In the genomic region with DNA sequence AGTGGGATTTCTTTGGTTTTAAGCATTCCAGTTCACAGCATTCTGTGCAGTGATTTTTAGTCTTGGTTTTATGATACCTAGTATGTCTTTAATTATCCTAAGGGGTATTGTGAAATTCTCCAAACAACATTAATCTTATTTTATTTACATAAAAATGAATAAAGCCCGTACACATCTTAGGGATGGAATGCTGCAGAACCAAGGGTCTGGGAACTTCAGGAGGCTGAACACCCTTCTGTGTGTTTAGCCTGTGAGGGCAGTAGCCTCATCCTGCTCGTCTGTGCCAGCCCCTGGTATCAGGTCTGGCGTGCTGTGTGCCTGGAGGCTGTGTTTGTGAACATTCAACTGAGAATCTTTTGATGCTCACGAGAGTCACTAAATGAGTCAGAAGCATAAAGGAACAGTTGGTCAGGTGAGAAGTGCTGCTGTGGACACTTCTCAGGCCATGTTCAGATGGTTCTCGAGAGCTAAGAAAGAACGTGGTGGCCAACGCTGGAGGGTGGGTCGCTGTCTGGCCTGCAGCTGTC, we compare ENCODE assay signal across 1 cellular context.
A peak's percentile ranks its signal among the peaks of the same experiment; 100 is the strongest.
TF ChIP-seq lines count a peak whose summit lies in the region.

No MANE protein-coding gene starts in this region.

TF ChIP-seq in IMR-90, 13 proteins besides CTCF, POLR2A, EP300 and RAD21 (continued from another document):
- no peak for TF ChIP-seq MAZ (IDR thresholded peaks at IDR 0.05; ENCODE audit: borderline replicate concordance, low read depth, low read length)
- no peak for TF ChIP-seq RCOR1 (IDR thresholded peaks at IDR 0.05; ENCODE audit: insufficient replicate concordance, low read length)
- TF ChIP-seq CEBPB (IDR thresholded peaks at IDR 0.05; ENCODE audit: low read depth, low read length), result peak; percentile 51
